Comparison of ENCODE assay signal across 1 cellular context in genomic region chr7:44044315-44045225, GRCh38.
TF ChIP-seq lines count a peak whose summit lies in the region.

TSS of gene DBNL (plus strand) at chr7:44044702. CDS start at chr7:44044738, 36 bp downstream.

TF ChIP-seq in HepG2, 621 proteins besides CTCF, POLR2A, EP300 and RAD21 (continued from another document and continues in another):
- TF ChIP-seq ZNF770 (CRISPR knock-in tag; IDR thresholded peaks at IDR 0.05) (0 out of 2 replicates have a peak, but pooled peaks have one; percentile 15), ZNF792 (CRISPR knock-in tag; IDR thresholded peaks at IDR 0.05) (peak; percentile 69), ZFP90 (CRISPR knock-in tag; IDR thresholded peaks at IDR 0.05; ENCODE audit: borderline replicate concordance) (peak; percentile 52; the same call in 1 of the 2 replicates), CHD2 (IDR thresholded peaks at IDR 0.05; ENCODE audit: low read depth, low read length) (no peak), ZNF264 (CRISPR knock-in tag; IDR thresholded peaks at IDR 0.05) (peak; percentile 88; the same call in 1 of the 2 replicates), ZNF160 (CRISPR knock-in tag; IDR thresholded peaks at IDR 0.05) (peak; percentile 74; the same call in 1 of the 2 replicates), NR2F6 (IDR thresholded peaks at IDR 0.05) (no peak), NR2F6 (CRISPR knock-in tag; IDR thresholded peaks at IDR 0.05) (0 out of 2 replicates have a peak, but pooled peaks have one; percentile 32), ZNF552 (CRISPR knock-in tag; IDR thresholded peaks at IDR 0.05; ENCODE audit: borderline replicate concordance) (no peak), ZBTB2 (CRISPR knock-in tag; IDR thresholded peaks at IDR 0.05; ENCODE audit: low read depth) (peak; percentile 68), ETV5 (CRISPR knock-in tag; IDR thresholded peaks at IDR 0.05; ENCODE audit: borderline replicate concordance) (peak; percentile 93), ELK4 (CRISPR knock-in tag; IDR thresholded peaks at IDR 0.05; ENCODE audit: borderline replicate concordance) (peak; percentile 92; the same call in 1 of the 2 replicates), MEIS2 (CRISPR knock-in tag; IDR thresholded peaks at IDR 0.05) (peak; percentile 90), MATR3 (CRISPR knock-in tag; IDR thresholded peaks at IDR 0.05) (no peak), FOXM1 (CRISPR knock-in tag; IDR thresholded peaks at IDR 0.05) (no peak), THAP11 (CRISPR knock-in tag; IDR thresholded peaks at IDR 0.05) (peak; percentile 90), NKX3-1 (CRISPR knock-in tag; IDR thresholded peaks at IDR 0.05) (0 out of 2 replicates have a peak, but pooled peaks have one; percentile 34), MTERF4 (CRISPR knock-in tag; IDR thresholded peaks at IDR 0.05) (peak; percentile 75; the same call in 1 of the 2 replicates), GMEB1 (CRISPR knock-in tag; IDR thresholded peaks at IDR 0.05; ENCODE audit: borderline replicate concordance) (peak; percentile 72; the same call in 1 of the 2 replicates), HCFC1 (IDR thresholded peaks at IDR 0.05; ENCODE audit: low read depth, low read length) (peak; percentile 26; the same call in 1 of the 2 replicates), NR3C1 (CRISPR knock-in tag; IDR thresholded peaks at IDR 0.05) (no peak), SKI (IDR thresholded peaks at IDR 0.05; ENCODE audit: partially characterized antibody) (peak; percentile 8), HOXA3 (CRISPR knock-in tag; IDR thresholded peaks at IDR 0.05) (peak; percentile 83), ZNF484 (CRISPR knock-in tag; IDR thresholded peaks at IDR 0.05; ENCODE audit: borderline replicate concordance, low read depth) (no peak), ZNF879 (CRISPR knock-in tag; IDR thresholded peaks at IDR 0.05) (0 out of 2 replicates have a peak, but pooled peaks have one; percentile 11), MAX (IDR thresholded peaks at IDR 0.05) (peak; percentile 93), ZNF468 (CRISPR knock-in tag; IDR thresholded peaks at IDR 0.05) (no peak), ZBTB4 (CRISPR knock-in tag; IDR thresholded peaks at IDR 0.05; ENCODE audit: borderline replicate concordance) (peak; percentile 76; the same call in 1 of the 2 replicates), RAD51 (IDR thresholded peaks at IDR 0.05; ENCODE audit: borderline replicate concordance) (no peak), JARID2 (CRISPR knock-in tag; IDR thresholded peaks at IDR 0.05; ENCODE audit: insufficient replicate concordance) (no peak), MAFG (CRISPR knock-in tag; IDR thresholded peaks at IDR 0.05) (no peak), ZNF20 (CRISPR knock-in tag; IDR thresholded peaks at IDR 0.05) (no peak), ZFP41 (CRISPR knock-in tag; IDR thresholded peaks at IDR 0.05; ENCODE audit: borderline replicate concordance) (0 out of 2 replicates have a peak, but pooled peaks have one; percentile 64), ZNF501 (CRISPR knock-in tag; IDR thresholded peaks at IDR 0.05) (peak; percentile 91), NFKBIZ (CRISPR knock-in tag; IDR thresholded peaks at IDR 0.05) (no peak), ZNF292 (CRISPR knock-in tag; IDR thresholded peaks at IDR 0.05; ENCODE audit: borderline replicate concordance, low read depth) (no peak), REPIN1 (CRISPR knock-in tag; IDR thresholded peaks at IDR 0.05; ENCODE audit: borderline replicate concordance, low read depth) (peak; percentile 63), FOXA3 (CRISPR knock-in tag; IDR thresholded peaks at IDR 0.05) (peak; percentile 17; the same call in 1 of the 2 replicates), ARHGAP35 (CRISPR knock-in tag; IDR thresholded peaks at IDR 0.05; ENCODE audit: borderline replicate concordance) (no peak), TERF1 (CRISPR knock-in tag; IDR thresholded peaks at IDR 0.05) (no peak), ATF4 (CRISPR knock-in tag; IDR thresholded peaks at IDR 0.05) (0 out of 4 replicates have a peak, but pooled peaks of 1 of the 2 experiments have one; percentile 31), POGZ (CRISPR knock-in tag; IDR thresholded peaks at IDR 0.05) (peak; percentile 77), ELF3 (CRISPR knock-in tag; IDR thresholded peaks at IDR 0.05) (peak; percentile 98)
